In genomic region chr10:123769647-123770046, GRCh38 we compare ENCODE assay signal across 31 cellular contexts.
"Had no signal": no experiment of that assay in that cellular context is flagged by ENCODE, and none has a peak within 500 bp of the region (broad histone marks: within the 10 kb centered on the region; RNA-seq: fewer than 3 reads in every experiment).

No MANE protein-coding gene starts in this region.

- H3K4me1 ChIP-seq: body of pancreas, colonic mucosa, esophagus squamous epithelium, foreskin keratinocyte, gastrocnemius medialis, heart left ventricle had no signal

- DNase-seq: activated CD4-positive, alpha-beta memory T cell treated with anti-CD3 and anti-CD28 coated beads for 36 hours; activated CD4-positive, alpha-beta T cell treated with anti-CD3 and anti-CD28 coated beads for 36 hours; activated CD4-positive, alpha-beta T cell treated with anti-CD3 and anti-CD28 coated beads, Interleukin-2, amount 10 ng/mL, durations not matched to agents 24 days and 14 days; activated CD4-positive, CD25-positive, alpha-beta regulatory T cell; activated CD4-positive, CD25-positive, alpha-beta regulatory T cell treated with anti-CD3 and anti-CD28 coated beads, Interleukin-2, amount 50 U/mL, for 72 hours; activated CD8-positive, alpha-beta memory T cell treated with anti-CD3 and anti-CD28 coated beads, Interleukin-2, amount 10 ng/mL, durations not matched to agents 7 days and 5 days; activated CD8-positive, alpha-beta memory T cell treated with anti-CD3 and anti-CD28 coated beads, Interleukin-2, amount 50 U/mL, for 4 hours; activated CD8-positive, alpha-beta T cell treated with anti-CD3 and anti-CD28 coated beads, Interleukin-2, amount 10 ng/mL, durations not matched to agents 7 days and 5 days; activated effector memory CD4-positive, alpha-beta T cell treated with anti-CD3 and anti-CD28 coated beads, Interleukin-2, amount 50 U/mL, for 16 hours; activated naive CD4-positive, alpha-beta T cell treated with anti-CD3 and anti-CD28 coated beads for 36 hours; activated naive CD8-positive, alpha-beta T cell treated with anti-CD3 and anti-CD28 coated beads, Interleukin-2, amount 10 ng/mL, durations not matched to agents 7 days and 5 days; activated T-cell treated with anti-CD3 and anti-CD28 coated beads, Interleukin-2, amount 50 U/mL, for 1 hour; activated T-cell treated with anti-CD3 and anti-CD28 coated beads, Interleukin-2, amount 50 U/mL, for 48 hours; amygdala; aorta; body of pancreas; central memory CD4-positive, alpha-beta T cell; cerebellar nuclear complex; colonic mucosa; effector CD8-positive, alpha-beta T cell; esophagus squamous epithelium; foreskin keratinocyte; gastrocnemius medialis; glutamatergic neuron; heart left ventricle; T-helper 2 cell had no signal

- H3K36me3 ChIP-seq: cardiac muscle cell, colonic mucosa, esophagus squamous epithelium, gastrocnemius medialis had no signal

- H3K36me3 Mint-ChIP-seq: activated naive CD4-positive, alpha-beta T cell treated with anti-CD3 and anti-CD28 coated beads, Interleukin-2, amount 50 U/mL, for 24 hours had no signal

- H3K27me3 ChIP-seq: body of pancreas, cardiac muscle cell, colonic mucosa, esophagus squamous epithelium, gastrocnemius medialis had no signal

- H3K27ac ChIP-seq: body of pancreas, cardiac muscle cell, colonic mucosa, epithelial cell of prostate, esophagus squamous epithelium, foreskin keratinocyte, gastrocnemius medialis had no signal

- ATAC-seq: activated CD4-positive, alpha-beta T cell treated with anti-CD3 and anti-CD28 coated beads for 36 hours; activated CD8-positive, alpha-beta memory T cell treated with anti-CD3 and anti-CD28 coated beads, Interleukin-2, amount 10 ng/mL, durations not matched to agents 7 days and 5 days; activated CD8-positive, alpha-beta T cell treated with anti-CD3 and anti-CD28 coated beads, Interleukin-2, amount 10 ng/mL, durations not matched to agents 7 days and 5 days; body of pancreas; foreskin keratinocyte; gastrocnemius medialis; heart left ventricle had no signal

- H3K27ac Mint-ChIP-seq: activated CD4-positive, alpha-beta memory T cell treated with anti-CD3 and anti-CD28 coated beads for 36 hours; activated CD4-positive, alpha-beta T cell treated with anti-CD3 and anti-CD28 coated beads for 36 hours; activated CD4-positive, alpha-beta T cell treated with anti-CD3 and anti-CD28 coated beads, Interleukin-2, amount 10 ng/mL, durations not matched to agents 24 days and 14 days; activated CD8-positive, alpha-beta memory T cell treated with anti-CD3 and anti-CD28 coated beads, Interleukin-2, amount 10 ng/mL, durations not matched to agents 7 days and 5 days; activated CD8-positive, alpha-beta T cell treated with anti-CD3 and anti-CD28 coated beads, Interleukin-2, amount 10 ng/mL, durations not matched to agents 7 days and 5 days; activated naive CD4-positive, alpha-beta T cell treated with anti-CD3 and anti-CD28 coated beads for 36 hours; activated naive CD4-positive, alpha-beta T cell treated with anti-CD3 and anti-CD28 coated beads, Interleukin-2, amount 50 U/mL, for 24 hours; activated naive CD8-positive, alpha-beta T cell treated with anti-CD3 and anti-CD28 coated beads, Interleukin-2, amount 10 ng/mL, durations not matched to agents 7 days and 5 days; activated T-helper 1 cell treated with anti-CD3 and anti-CD28 coated beads, Interleukin-12 subunit alpha, Interleukin-12 subunit beta, Interleukin-2, Interleukin-4 antibody, amounts not matched to agents 30 ng/mL and 10 ng/mL and 1 ng/mL, durations not matched to agents 14 hours and 24 hours and 36 hours; activated T-helper 2 cell treated with anti-CD3 and anti-CD28 coated beads, Interferon-gamma antibody, Interleukin-2, Interleukin-4, amounts not matched to agents 10 μg/mL and 5 μg/mL and 100 μg/mL, durations not matched to agents 14 hours and 24 hours and 36 hours had no signal

- H3K4me1 Mint-ChIP-seq: activated naive CD4-positive, alpha-beta T cell treated with anti-CD3 and anti-CD28 coated beads, Interleukin-2, amount 50 U/mL, for 24 hours had no signal

- H3K4me3 Mint-ChIP-seq: activated CD4-positive, alpha-beta memory T cell treated with anti-CD3 and anti-CD28 coated beads for 36 hours; activated CD4-positive, alpha-beta T cell treated with anti-CD3 and anti-CD28 coated beads for 36 hours; activated CD4-positive, alpha-beta T cell treated with anti-CD3 and anti-CD28 coated beads, Interleukin-2, amount 10 ng/mL, durations not matched to agents 24 days and 14 days; activated CD8-positive, alpha-beta memory T cell treated with anti-CD3 and anti-CD28 coated beads, Interleukin-2, amount 10 ng/mL, durations not matched to agents 7 days and 5 days; activated CD8-positive, alpha-beta T cell treated with anti-CD3 and anti-CD28 coated beads, Interleukin-2, amount 10 ng/mL, durations not matched to agents 7 days and 5 days; activated naive CD4-positive, alpha-beta T cell treated with anti-CD3 and anti-CD28 coated beads for 36 hours; activated naive CD4-positive, alpha-beta T cell treated with anti-CD3 and anti-CD28 coated beads, Interleukin-2, amount 50 U/mL, for 24 hours; activated naive CD8-positive, alpha-beta T cell treated with anti-CD3 and anti-CD28 coated beads, Interleukin-2, amount 10 ng/mL, durations not matched to agents 7 days and 5 days; activated T-helper 1 cell treated with anti-CD3 and anti-CD28 coated beads, Interleukin-12 subunit alpha, Interleukin-12 subunit beta, Interleukin-2, Interleukin-4 antibody, amounts not matched to agents 30 ng/mL and 10 ng/mL and 1 ng/mL, durations not matched to agents 14 hours and 24 hours and 36 hours had no signal

- H3K9me3 ChIP-seq: body of pancreas, colonic mucosa, esophagus squamous epithelium, gastrocnemius medialis, heart left ventricle had no signal

- H3K4me3 ChIP-seq: body of pancreas, cardiac muscle cell, colonic mucosa, esophagus squamous epithelium, gastrocnemius medialis, heart left ventricle had no signal
